ENCODE assay signal across 22 cellular contexts in the genomic region with DNA sequence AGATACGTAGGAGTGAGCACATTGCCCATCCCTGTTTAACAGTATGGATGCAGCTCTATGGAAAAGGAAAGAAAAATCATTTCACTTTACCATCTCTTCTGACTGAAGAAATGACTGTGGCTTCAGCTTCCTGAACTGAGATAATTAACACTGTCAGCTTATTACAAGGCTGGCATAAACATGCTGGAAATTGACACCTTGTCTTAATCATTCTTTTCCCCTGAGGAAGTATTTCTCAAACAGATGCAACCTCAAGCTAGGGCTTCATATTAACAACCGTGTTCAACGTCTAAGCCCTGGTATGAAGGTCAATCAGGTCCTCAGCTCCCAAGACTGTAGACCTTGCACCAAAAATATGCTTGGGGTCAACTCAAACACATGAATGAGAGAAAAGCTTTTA. TPM values are rescaled to one million over a fixed set of nuclear protein-coding genes. Genes with fewer than 3 reads are reported as not detected.
DNase-seq lines count a peak whose midpoint lies in the region; ATAC-seq and TF ChIP-seq lines count a peak whose summit lies in the region.
"Had no signal": no experiment of that assay in that cellular context is flagged by ENCODE, and none has a peak within 500 bp of the region (broad histone marks: within the 10 kb centered on the region; RNA-seq: fewer than 3 reads in every experiment).

No MANE protein-coding gene starts in this region.

- TF ChIP-seq POLR2A in breast epithelium (IDR thresholded peaks at IDR 0.05) (no peak), transverse colon (IDR thresholded peaks at IDR 0.05) (no peak), testis (IDR thresholded peaks at IDR 0.05) (no peak)

- H2AFZ ChIP-seq in neural cell (ENCODE audit: low read depth, low read length) = no peak overlapping the region
- H2AFZ ChIP-seq: GM23248 had no signal

- no peak for TF ChIP-seq RAD21 in neural cell (conservative IDR thresholded peaks at IDR 0.05)

- in situ Hi-C loops in transverse colon (cut with MboI; ENCODE audit: low pct_ligation_motif_present in 1 of 4, low pct_unique_long_range_greater_than_20kb in 1 of 4, low sequenced_read_pairs in 3 of 4) = no loop called here

- no peaks in the 10 kb centered on the region for H3K9me2 ChIP-seq in neural cell (ENCODE audit: insufficient read depth, low read length)

- H3K27ac ChIP-seq in breast epithelium (peak overlapping the region; percentile 67 to 80), neural cell (ENCODE audit: low read length) (no peak overlapping the region), transverse colon (peak overlapping the region; percentile 36 to 71 (median 53)), testis (no peak overlapping the region)
- H3K27ac ChIP-seq: GM23248, SJCRH30 had no signal

- peaks cover 0 to 13% of the 10 kb centered on the region in 2 donors for H3K4me1 ChIP-seq in breast epithelium
- peaks cover 11 to 31% (median 17%) of the 10 kb centered on the region in 4 donors for H3K4me1 ChIP-seq in transverse colon
- H3K4me1 ChIP-seq in testis = peaks cover 14% of the 10 kb centered on the region
- H3K4me1 ChIP-seq: SJCRH30 had no signal

- TF ChIP-seq EP300 in neural cell (conservative IDR thresholded peaks at IDR 0.05; ENCODE audit: poor library complexity, severe bottlenecking) (no peak), transverse colon (IDR thresholded peaks at IDR 0.05; ENCODE audit: low read depth) (no peak)

- H4K20me1 ChIP-seq in neural cell (ENCODE audit: insufficient read depth) = no peaks in the 10 kb centered on the region

- H3K9ac ChIP-seq in neural cell (ENCODE audit: low read length) = no peak overlapping the region
- H3K9ac ChIP-seq: GM23248 had no signal

- intact Hi-C loops in breast epithelium (cut with DNase I; ENCODE audit: low total_unique reads) = no loop called here
- intact Hi-C loops in transverse colon (cut with DNase I; ENCODE audit: low total_unique reads) = no loop called here
- intact Hi-C loops in testis (cut with DNase I; ENCODE audit: low total_unique reads) = no loop called here

- no peaks in the 10 kb centered on the region for H3K36me3 ChIP-seq in breast epithelium
- no peaks in the 10 kb centered on the region for H3K36me3 ChIP-seq in neural cell (ENCODE audit: insufficient read depth, low read length)
- H3K36me3 ChIP-seq in transverse colon = no peaks in the 10 kb centered on the region
- no peaks in the 10 kb centered on the region for H3K36me3 ChIP-seq in testis (ENCODE audit: low read depth, missing control alignments)
- H3K36me3 ChIP-seq: SJCRH30 had no signal

- H3K9me3 ChIP-seq in breast epithelium (no peaks in the 10 kb centered on the region), neural cell (ENCODE audit: low read length) (no peaks in the 10 kb centered on the region), transverse colon (no peaks in the 10 kb centered on the region), testis (no peaks in the 10 kb centered on the region)
- H3K9me3 ChIP-seq: BE2C, SJCRH30 had no signal

- H3K79me2 ChIP-seq in neural cell (replicated peaks; ENCODE audit: insufficient read depth, low read length) = no peaks in the 10 kb centered on the region

- no peak for DNase-seq in breast epithelium (ENCODE audit: low spot score in 2 of 2)
- no peak for DNase-seq in transverse colon
- no peak for DNase-seq in RPMI8226
- no peak for DNase-seq in testis
- DNase-seq: BE2C; Calu3; CD4-positive, alpha-beta T cell; DMS79; GM23248; KG1; NCI-H146; NCI-H2081; NCI-H2227 treated with DMSO at 0.1 percent for 48 hours; NCI-H526; OCI-M1; SJCRH30 had no signal

- H3K4me2 ChIP-seq in neural cell (ENCODE audit: low read length) = no peak overlapping the region

- ATAC-seq in HG02938 (IDR thresholded peaks at IDR 0.05; ENCODE audit: unreplicated experiment) (peak; percentile 31), HG03108 (IDR thresholded peaks at IDR 0.05; ENCODE audit: unreplicated experiment) (no peak)
- ATAC-seq: HCT116, HepG2 had no signal

- WGBS in transverse colon (ENCODE audit: low coverage in 1 of 2), 2 donors = 63 to 68% methylated on average over 3 of the region's 3 CpGs
- 69 to 77% methylated on average over 3 of the region's 3 CpGs for WGBS in testis, 2 donors

- H3K27me3 ChIP-seq in breast epithelium (no peaks in the 10 kb centered on the region), neural cell (ENCODE audit: insufficient read depth, low read depth, low read length) (no peaks in the 10 kb centered on the region), transverse colon (no peaks in the 10 kb centered on the region), testis (no peaks in the 10 kb centered on the region)
- H3K27me3 ChIP-seq: BE2C, SJCRH30 had no signal

- TF ChIP-seq CTCF in breast epithelium (IDR thresholded peaks at IDR 0.05) (no peak), neural cell (IDR thresholded peaks at IDR 0.05; ENCODE audit: poor library complexity, severe bottlenecking) (no peak), transverse colon (IDR thresholded peaks at IDR 0.05) (no peak), testis (IDR thresholded peaks at IDR 0.05) (no peak)

- no peaks in the 10 kb centered on the region for H3F3A ChIP-seq in neural cell (ENCODE audit: insufficient read depth, low read length, poor library complexity, severe bottlenecking)

- H3K4me3 ChIP-seq in breast epithelium (no peak overlapping the region), neural cell (ENCODE audit: low read length) (no peak overlapping the region), transverse colon (no peak overlapping the region), testis (no peak overlapping the region)
- H3K4me3 ChIP-seq: GM23248, SJCRH30 had no signal

TF ChIP-seq in neural cell, 6 proteins besides CTCF, POLR2A, EP300 and RAD21:
- TF ChIP-seq EZH2 (IDR thresholded peaks at IDR 0.05; ENCODE audit: borderline replicate concordance, insufficient read depth, low read length, poor library complexity, severe bottlenecking) = no peak
- TF ChIP-seq POLR2AphosphoS5 (IDR thresholded peaks at IDR 0.05) = peak; percentile 28

RNA-seq across cellular contexts. Expression of a gene that starts 25.0 kb away (rescaled TPM):
- total RNA-seq in breast epithelium (100 to 1,000 TPM in 1 of 3 donors, 10 to 100 TPM in 2; 16.3 to 126 (median 60.0) TPM), transverse colon (10 to 100 TPM in 2 of 4 donors, 1 to 10 TPM in 2; 3.6 to 12.6 (median 8.6) TPM), testis (10 to 100 TPM; 14.9 to 20.7 TPM)
- polyA plus RNA-seq in neural cell (0.70 and 0.87 TPM in 2 replicates), testis (ENCODE audit: insufficient read depth, low read depth, low replicate concordance) (27.2 TPM)
- 0.49 and 1.2 TPM in 2 replicates for polyA minus RNA-seq in neural cell
- total RNA-seq: CD4-positive, alpha-beta T cell; GM23248; HepG2; RPMI7951; SJCRH30 had no signal
- polyA plus RNA-seq: GM23248, HepG2 had no signal

Comparison
In these comparisons a context has a peak if more than half of its experiments do, and no peak if none do; other contexts are left out.
1. H3K27ac ChIP-seq: peak in breast epithelium (2 of 2) and transverse colon (4 of 4); none in neural cell (single experiment) and testis (0 of 2).